Comparison of ENCODE assay signal across 31 cellular contexts in genomic region chr2:169049142-169049541, GRCh38. TPM values are rescaled to one million over a fixed set of nuclear protein-coding genes. Genes with fewer than 3 reads are reported as not detected.
"Had no signal": no experiment of that assay in that cellular context is flagged by ENCODE, and none has a peak within 500 bp of the region (broad histone marks: within the 10 kb centered on the region; RNA-seq: fewer than 3 reads in every experiment).

No MANE protein-coding gene starts in this region.

- FAIRE-seq: endometrium, islet of Langerhans, keratinocyte had no signal

- H3K27ac Mint-ChIP-seq: effector memory CD8-positive, alpha-beta T cell; endodermal cell; mesothelial cell of epicardium; naive B cell; naive thymus-derived CD8-positive, alpha-beta T cell had no signal

- H3K27me3 Mint-ChIP-seq: effector memory CD8-positive, alpha-beta T cell; naive B cell had no signal

- H3K4me3 Mint-ChIP-seq: effector memory CD8-positive, alpha-beta T cell; endodermal cell; mesothelial cell of epicardium; naive B cell; naive thymus-derived CD8-positive, alpha-beta T cell had no signal

- H3K27ac ChIP-seq: coronary artery, epithelial cell of prostate, esophagus squamous epithelium, gastrocnemius medialis, heart right ventricle, left lung, lower lobe of right lung had no signal

- ATAC-seq: effector memory CD8-positive, alpha-beta T cell; esophagus mucosa; gastrocnemius medialis; heart right ventricle; left cardiac atrium; left lung; left ventricle myocardium superior; lower lobe of right lung; mucosa of descending colon; naive thymus-derived CD8-positive, alpha-beta T cell had no signal

- H3K27me3 ChIP-seq: esophagus squamous epithelium, gastrocnemius medialis, heart right ventricle, left lung had no signal

- H3K4me1 Mint-ChIP-seq: mesothelial cell of epicardium; naive B cell; naive thymus-derived CD8-positive, alpha-beta T cell had no signal

- H3K4me1 ChIP-seq: gastrocnemius medialis, left lung, lower lobe of right lung had no signal

- DNase-seq: effector CD8-positive, alpha-beta T cell; effector memory CD8-positive, alpha-beta T cell; endodermal cell; erythroblast; esophagus squamous epithelium; foreskin fibroblast; foreskin melanocyte; gastrocnemius medialis; glutamatergic neuron; head of caudate nucleus; heart right ventricle; hippocampal formation; left cardiac atrium; left lung; left ventricle myocardium superior; lower lobe of right lung; mesenchymal stem cell; mucosa of descending colon; naive B cell; naive thymus-derived CD8-positive, alpha-beta T cell had no signal

- H3K36me3 ChIP-seq: esophagus squamous epithelium, gastrocnemius medialis, heart right ventricle, left lung, lower lobe of right lung had no signal

- H3K9me3 Mint-ChIP-seq: effector memory CD8-positive, alpha-beta T cell had no signal

- H3K4me3 ChIP-seq: coronary artery, esophagus squamous epithelium, gastrocnemius medialis, heart right ventricle, left lung, lower lobe of right lung, mucosa of descending colon had no signal

- H3K9me3 ChIP-seq: gastrocnemius medialis had no signal

RNA-seq across cellular contexts. Expression of gene ABCB11, which starts 18.0 kb away (rescaled TPM):
- total RNA-seq: dermis microvascular lymphatic vessel endothelial cell, esophagus mucosa, kidney epithelial cell, lung microvascular endothelial cell, myocyte had no signal
- polyA plus RNA-seq: naive thymus-derived CD8-positive, alpha-beta T cell had no signal

RNA-seq across cellular contexts. Expression of gene DHRS9, which starts 20.2 kb away (rescaled TPM):
- total RNA-seq: dermis microvascular lymphatic vessel endothelial cell; endodermal cell; kidney epithelial cell; lung microvascular endothelial cell; myocyte; naive thymus-derived CD8-positive, alpha-beta T cell had no signal
- polyA plus RNA-seq: naive thymus-derived CD8-positive, alpha-beta T cell had no signal
